In the genomic region with DNA sequence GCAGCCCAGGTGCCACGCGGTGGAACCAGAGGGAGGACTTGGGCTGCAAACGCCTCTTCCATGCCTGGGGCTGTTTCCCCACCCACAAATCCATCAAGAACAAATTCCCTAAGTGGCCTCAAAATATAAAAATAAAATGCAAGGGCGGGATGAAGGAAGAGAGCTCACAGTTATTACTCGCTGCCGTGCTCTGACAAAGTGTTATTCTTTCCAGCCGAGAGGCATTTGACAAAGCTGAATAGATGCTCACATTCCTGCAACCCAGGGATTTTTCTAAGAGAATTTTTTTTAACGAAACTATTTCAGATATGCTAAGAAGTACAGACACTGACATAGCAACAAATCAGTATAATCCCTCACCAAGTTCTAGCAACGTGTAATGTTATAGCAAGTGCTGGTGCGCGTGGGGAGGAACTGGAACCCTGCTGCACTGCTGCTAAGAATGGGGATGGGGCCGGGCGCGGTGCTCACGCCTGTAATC, we compare ENCODE assay signal across 24 cellular contexts.
DNase-seq lines count a peak whose midpoint lies in the region; TF ChIP-seq lines count a peak whose summit lies in the region.
"Had no signal": no experiment of that assay in that cellular context is flagged by ENCODE, and none has a peak within 500 bp of the region (broad histone marks: within the 10 kb centered on the region; RNA-seq: fewer than 3 reads in every experiment).

No MANE protein-coding gene starts in this region.

- intact Hi-C loops in adrenal gland (cut with DNase I) = no loop called here

- peaks cover 0 to 54% of the 10 kb centered on the region in 2 donors for H3K36me3 ChIP-seq in adrenal gland (replicated peaks in 1 of 2)

- H3K4me1 Mint-ChIP-seq in osteocyte (ENCODE audit: unreplicated experiment) = peaks cover 48% of the 10 kb centered on the region

- TF ChIP-seq CTCF in osteocyte (IDR thresholded peaks at IDR 0.05) = no peak
- TF ChIP-seq CTCF in adrenal gland (IDR thresholded peaks at IDR 0.05) = no peak

- no peaks in the 10 kb centered on the region for H3K9me3 ChIP-seq in adrenal gland (replicated peaks in 1 of 3)
- H3K9me3 ChIP-seq: mucosa of descending colon, testis had no signal

- TF ChIP-seq POLR2A in adrenal gland (IDR thresholded peaks at IDR 0.05) = no peak

- peak overlapping the region; percentile 22 for H3K27ac ChIP-seq in angular gyrus (ENCODE audit: low read depth, low read length)
- peak overlapping the region in 2 of 5 donors; percentile 88 to 94 for H3K27ac ChIP-seq in adrenal gland
- H3K27ac ChIP-seq: C4-2B, foreskin keratinocyte, hepatocyte, testis had no signal

- no peaks in the 10 kb centered on the region for H3K27me3 Mint-ChIP-seq in osteocyte (ENCODE audit: unreplicated experiment)
- H3K27me3 Mint-ChIP-seq: T-cell had no signal

- H3K4me3 Mint-ChIP-seq in osteocyte (ENCODE audit: unreplicated experiment) = peak overlapping the region; percentile 52
- H3K4me3 Mint-ChIP-seq: T-cell had no signal

- peak overlapping the region; percentile 95 for H3K27ac Mint-ChIP-seq in osteocyte (ENCODE audit: unreplicated experiment)

- H3K27me3 ChIP-seq in adrenal gland = no peaks in the 10 kb centered on the region
- H3K27me3 ChIP-seq: foreskin keratinocyte, hepatocyte, testis had no signal

- no peak overlapping the region for H3K4me3 ChIP-seq in adrenal gland
- H3K4me3 ChIP-seq: hepatocyte, mucosa of descending colon, testis had no signal

- H3K36me3 Mint-ChIP-seq in osteocyte (ENCODE audit: unreplicated experiment) = peaks cover 3% of the 10 kb centered on the region

- whole genome bisulfite sequencing in adrenal gland, 4 donors = 71 to 74% (median 73%) methylated on average over 15 of the region's 15 CpGs

- no peaks in the 10 kb centered on the region for H3K9me3 Mint-ChIP-seq in osteocyte (ENCODE audit: unreplicated experiment)
- H3K9me3 Mint-ChIP-seq: T-cell had no signal

- peaks cover 20 to 43% of the 10 kb centered on the region in 2 donors for H3K4me1 ChIP-seq in adrenal gland (replicated peaks in 1 of 2)
- H3K4me1 ChIP-seq: foreskin keratinocyte, testis had no signal

- DNase-seq in EH (ENCODE audit: low read depth) = peak; percentile 83
- DNase-seq in foreskin melanocyte = peak; percentile 91
- DNase-seq in osteocyte (ENCODE audit: extremely low spot score, unreplicated experiment) = no peak
- DNase-seq in activated T-cell treated with anti-CD3 and anti-CD28 coated beads for 4 hours = no peak
- no peak for DNase-seq in activated CD8-positive, alpha-beta memory T cell treated with anti-CD3 and anti-CD28 coated beads, Interleukin-2, amount 50 U/mL, for 48 hours
- DNase-seq in adrenal gland = no peak
- no peak for DNase-seq in germinal center (ENCODE audit: low spot score)
- DNase-seq: activated naive CD4-positive, alpha-beta T cell treated with Interleukin-2 at 50 U/mL for 16 hours; activated T-cell treated with anti-CD3 and anti-CD28 coated beads, Interleukin-2, amount 50 U/mL, for 48 hours; effector memory CD4-positive, alpha-beta T cell; foreskin keratinocyte; Kasumi-1; mucosa of descending colon; MV-4-11; NCI-H1694; NCI-H2171; NCI-H524 treated with DMSO at 0.1 percent for 48 hours; stimulated activated CD4-positive, alpha-beta T cell treated with anti-CD3 and anti-CD28 coated beads, Interleukin-4, amount 100 ng/mL, for 24 hours; stimulated activated naive CD4-positive, alpha-beta T cell; T-cell; testis had no signal

Comparison
In these comparisons a context has a peak if more than half of its experiments do, and no peak if none do; other contexts are left out.
1. DNase-seq: peak in EH (single experiment) and foreskin melanocyte (single experiment); none in osteocyte (single experiment), activated T-cell treated with anti-CD3 and anti-CD28 coated beads for 4 hours (single experiment), activated CD8-positive, alpha-beta memory T cell treated with anti-CD3 and anti-CD28 coated beads, Interleukin-2, amount 50 U/mL, for 48 hours (single experiment), adrenal gland (0 of 7) and germinal center (single experiment).